In the genomic region with DNA sequence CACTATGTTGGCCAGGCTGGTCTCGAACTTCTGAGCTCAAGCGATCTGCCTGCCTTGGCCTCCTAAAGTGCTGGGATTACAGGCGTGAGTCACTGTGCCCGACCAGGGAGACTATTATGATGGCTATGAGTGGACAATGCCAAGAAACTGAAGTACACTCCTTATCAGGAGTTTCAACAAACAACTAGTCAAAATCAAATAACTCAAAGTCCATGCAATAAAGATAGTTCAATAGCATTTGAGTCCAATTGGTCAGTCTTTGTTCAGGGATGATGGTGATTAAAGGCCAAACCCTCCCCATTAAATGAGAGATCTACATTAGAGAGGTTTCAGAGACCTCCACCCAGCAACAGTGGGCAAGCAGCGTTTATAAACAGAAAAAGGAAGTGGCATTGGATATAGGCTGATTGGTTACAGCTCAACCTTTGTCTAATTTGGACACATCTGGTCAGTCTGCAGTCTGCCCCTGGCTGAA, we compare ENCODE assay signal across 17 cellular contexts. TPM values are rescaled to one million over a fixed set of nuclear protein-coding genes. Genes with fewer than 3 reads are reported as not detected.
DNase-seq lines count a peak whose midpoint lies in the region; ATAC-seq, FAIRE-seq and TF ChIP-seq lines count a peak whose summit lies in the region.
"Had no signal": no experiment of that assay in that cellular context is flagged by ENCODE, and none has a peak within 500 bp of the region (broad histone marks: within the 10 kb centered on the region; RNA-seq: fewer than 3 reads in every experiment).

No MANE protein-coding gene starts in this region.

- H3K4me2 ChIP-seq in GM12878 (ENCODE audit: control insufficient read depth, insufficient read depth), result no peak overlapping the region
- no peak overlapping the region; the same call in 1 of the 2 replicates for H3K4me2 ChIP-seq in HepG2 (ENCODE audit: low read depth, low read length)

- DNase-seq in HuH-7 (ENCODE audit: low spot score) (peak; percentile 65), GM12878 (ENCODE audit: low read depth, low spot score) (no peak), HepG2 (ENCODE audit: low spot score) (peak; percentile 80), small intestine (peak; percentile 97), T-helper 17 cell (no peak), NCI-H226 (no peak), tibial artery (no peak), putamen (ENCODE audit: low spot score) (no peak)
- DNase-seq: C1 segment of cervical spinal cord, H7, NCI-H1048, NCI-H1694, NCI-H2107, NCI-H748 treated with DMSO at 0.1 percent for 48 hours, SIG-M5 had no signal

- RAD21 ChIA-PET in GM12878 (lab: Charles Lee; ENCODE audit: unreplicated experiment), result no interaction called here

- TF ChIP-seq POLR2A in GM12878 (IDR thresholded peaks at IDR 0.05; ENCODE audit: low read depth, low read length) (no peak), HepG2 (IDR thresholded peaks at IDR 0.05; ENCODE audit: insufficient read depth in 1 of 2, low read depth in 2 of 2, low read length in 2 of 2) (no peak)

- TF ChIP-seq CTCF in GM12878 (IDR thresholded peaks at IDR 0.05 in 2 of 3, conservative IDR thresholded peaks at IDR 0.05 in 1 of 3; ENCODE audit: control insufficient read depth in 2 of 3, extremely low read depth in 1 of 3, insufficient read depth in 1 of 3, low read depth in 3 of 3, low read length in 3 of 3) (no peak), HepG2 (CRISPR knock-in tag; IDR thresholded peaks at IDR 0.05) (no peak), tibial artery (IDR thresholded peaks at IDR 0.05) (no peak)

- H3K27ac ChIP-seq in GM12878 (ENCODE audit: control insufficient read depth, insufficient read depth), result no peak overlapping the region
- no peak overlapping the region for H3K27ac ChIP-seq in HepG2 (ENCODE audit: extremely low read length, insufficient read depth, low read length)
- peak overlapping the region; percentile 17 to 62 for H3K27ac ChIP-seq in small intestine (ENCODE audit: low read depth in 1 of 2, low read length in 1 of 2)
- no peak overlapping the region for H3K27ac ChIP-seq in tibial artery

- no peak overlapping the region for H2AFZ ChIP-seq in GM12878 (ENCODE audit: control insufficient read depth, low read depth, low read length)
- no peak overlapping the region for H2AFZ ChIP-seq in HepG2 (ENCODE audit: low read length)

- no peak for TF ChIP-seq RAD21 in GM12878 (IDR thresholded peaks at IDR 0.05; ENCODE audit: insufficient read depth, low read depth, low read length)
- no peak for TF ChIP-seq RAD21 in HepG2 (CRISPR knock-in tag; IDR thresholded peaks at IDR 0.05)

- no peaks in the 10 kb centered on the region for H3K4me1 Mint-ChIP-seq in T-helper 17 cell

- 72% methylated on average over 5 of the region's 5 CpGs for WGBS in GM12878 (ENCODE audit: insufficient coverage, insufficient replicate concordance, low lambda C conversion rate, missing lambda C conversion rate)
- 0% methylated on average over 5 of the region's 5 CpGs for WGBS in HepG2 (ENCODE audit: low lambda C conversion rate)
- 10 to 59% (median 37%) methylated on average over 5 of the region's 5 CpGs for WGBS in small intestine, 3 donors

- no peaks in the 10 kb centered on the region for H3K36me3 ChIP-seq in GM12878 (ENCODE audit: control insufficient read depth in 2 of 2, insufficient read depth in 2 of 2, low read length in 1 of 2)
- no peaks in the 10 kb centered on the region for H3K36me3 ChIP-seq in HepG2 (replicated peaks in 1 of 2; ENCODE audit: control insufficient read depth in 1 of 2, insufficient read depth in 2 of 2, low read length in 2 of 2)
- H3K36me3 ChIP-seq in small intestine (ENCODE audit: control insufficient read depth in 2 of 2, insufficient read depth in 2 of 2, low read length in 2 of 2), result peaks cover 5 to 42% of the 10 kb centered on the region in 2 donors
- H3K36me3 ChIP-seq in tibial artery, result no peaks in the 10 kb centered on the region

- FAIRE-seq in GM12878 (lab: Jason Lieb, UNC) (peak; percentile 62), HepG2 (lab: Jason Lieb, UNC) (peak; percentile 56), small intestine (lab: Jason Lieb, UNC) (no peak)
- FAIRE-seq: A204.1 had no signal

- no peaks in the 10 kb centered on the region for H3K79me2 ChIP-seq in GM12878 (ENCODE audit: control insufficient read depth, insufficient read depth, low read length)
- H3K79me2 ChIP-seq in HepG2 (ENCODE audit: insufficient read depth, low read length), result no peaks in the 10 kb centered on the region

- BruUV-seq in GM12878 (replicated peaks; lab: Mats Ljungman, UMichigan) (no TSS peak), HepG2 (replicated peaks; lab: Mats Ljungman, UMichigan) (no TSS peak)

- H3K9me3 ChIP-seq in GM12878 (replicated peaks; ENCODE audit: control insufficient read depth, insufficient read depth, low read length) (no peaks in the 10 kb centered on the region), HepG2 (ENCODE audit: low read length) (no peaks in the 10 kb centered on the region), small intestine (ENCODE audit: control insufficient read depth, low read depth) (no peaks in the 10 kb centered on the region), T-helper 17 cell (ENCODE audit: control insufficient read depth, low read length, poor library complexity, severe bottlenecking) (no peaks in the 10 kb centered on the region), tibial artery (no peaks in the 10 kb centered on the region)

- in situ Hi-C loops in GM12878 (cut with MboI), result no loop called here
- in situ Hi-C loops in HepG2 (cut with HindIII; ENCODE audit: extremely low pct_ligation_motif_present, low pct_unique_long_range_greater_than_20kb), result no loop called here

- SMC1A ChIA-PET in GM12878 (lab: Charles Lee; ENCODE audit: uncharacterized antibody, unreplicated experiment), result no interaction called here

- peaks cover 5% of the 10 kb centered on the region for H3K27me3 Mint-ChIP-seq in T-helper 17 cell
- H3K27me3 Mint-ChIP-seq: IgD-negative memory B cell had no signal

- no peaks in the 10 kb centered on the region for H4K20me1 ChIP-seq in GM12878 (ENCODE audit: control insufficient read depth, insufficient read depth)
- H4K20me1 ChIP-seq in HepG2 (ENCODE audit: insufficient read depth, low read length), result no peaks in the 10 kb centered on the region

- no peak for TF ChIP-seq EP300 in GM12878 (IDR thresholded peaks at IDR 0.05; ENCODE audit: borderline replicate concordance in 1 of 2, control insufficient read depth in 1 of 2, low read depth in 2 of 2, low read length in 2 of 2)
- TF ChIP-seq EP300 in HepG2 (IDR thresholded peaks at IDR 0.05; ENCODE audit: low read depth in 2 of 2, low read length in 2 of 2), result no peak
- no peak for TF ChIP-seq EP300 in HepG2 (CRISPR knock-in tag; IDR thresholded peaks at IDR 0.05; ENCODE audit: borderline replicate concordance)

- H3K4me1 ChIP-seq in GM12878 (ENCODE audit: control insufficient read depth, insufficient read depth, low read length) (no peaks in the 10 kb centered on the region), HepG2 (ENCODE audit: insufficient read depth, low read length) (peaks cover 18% of the 10 kb centered on the region), small intestine (ENCODE audit: control insufficient read depth in 2 of 2, insufficient read depth in 1 of 2, low read depth in 1 of 2, low read length in 1 of 2) (no peaks in the 10 kb centered on the region), tibial artery (no peaks in the 10 kb centered on the region)

- POLR2A ChIA-PET in GM12878 (lab: Charles Lee), result no interaction called here
- POLR2A ChIA-PET in HepG2 (lab: Yijun Ruan, JAX), result interaction anchor here (2.0 kb wide), 1 partner anchor 11 kb away, joined by 8 read pairs; no protein-coding TSS in a partner anchor

- H3K9ac ChIP-seq in GM12878 (ENCODE audit: control insufficient read depth, insufficient read depth, low read length) (no peak overlapping the region), HepG2 (ENCODE audit: insufficient read depth, low read depth, low read length) (no peak overlapping the region)

- no peak overlapping the region for H3K27ac Mint-ChIP-seq in T-helper 17 cell
- H3K27ac Mint-ChIP-seq: IgD-negative memory B cell had no signal

- H3K4me3 ChIP-seq in GM12878, result no peak overlapping the region
- H3K4me3 ChIP-seq in HepG2 (replicated peaks in 1 of 3; ENCODE audit: insufficient read depth in 1 of 3, low read depth in 2 of 3, low read length in 3 of 3), result no peak overlapping the region
- no peak overlapping the region for H3K4me3 ChIP-seq in small intestine (ENCODE audit: low read depth in 1 of 2, low read length in 2 of 2)
- no peak overlapping the region for H3K4me3 ChIP-seq in tibial artery

- H3K4me3 Mint-ChIP-seq in T-helper 17 cell, result no peak overlapping the region
- H3K4me3 Mint-ChIP-seq: IgD-negative memory B cell had no signal

- intact Hi-C loops in GM12878 (cut with micrococcal nuclease; ENCODE audit: unreplicated experiment) (no loop called here), HepG2 (cut with micrococcal nuclease; ENCODE audit: unreplicated experiment) (no loop called here), tibial artery (cut with DNase I; ENCODE audit: low total_unique reads) (no loop called here)

- CTCF ChIA-PET in GM12878 (lab: Yijun Ruan, JAX), result interaction anchor here (1.1 kb wide), 1 partner anchor 11 kb away, joined by 6 read pairs; no protein-coding TSS in a partner anchor
- CTCF ChIA-PET in HepG2 (lab: Yijun Ruan, JAX; ENCODE audit: low intra/inter-chr PET ratio, low total read pairs), result no interaction called here

- ATAC-seq in GM12878, result peak; percentile 52
- peak; percentile 74 for ATAC-seq in HepG2
- ATAC-seq in T-helper 17 cell, result no peak

- H3K27me3 ChIP-seq in GM12878 (replicated peaks in 1 of 2; ENCODE audit: control insufficient read depth in 2 of 2, insufficient read depth in 2 of 2, low read length in 1 of 2) (no peaks in the 10 kb centered on the region), HepG2 (ENCODE audit: control insufficient read depth in 1 of 2, insufficient read depth in 2 of 2, low read length in 2 of 2) (peaks cover 0 to 1% of the 10 kb centered on the region in 2 experiments; a peak in 1 of 5 replicates), small intestine (ENCODE audit: control insufficient read depth in 2 of 2, insufficient read depth in 2 of 2, low read length in 2 of 2) (no peaks in the 10 kb centered on the region), tibial artery (no peaks in the 10 kb centered on the region)

- H3K36me3 Mint-ChIP-seq in T-helper 17 cell (ENCODE audit: low read depth), result no peaks in the 10 kb centered on the region
- H3K36me3 Mint-ChIP-seq: IgD-negative memory B cell had no signal

RNA-seq across cellular contexts. Expression of a gene that starts 8.0 kb away (rescaled TPM):
- total RNA-seq in GM12878 (2013; cell fraction: nucleolus; rRNA removed), result 0.29 and 0.44 TPM in 2 replicates
- total RNA-seq in GM12878 (2014; rRNA removed), result 0.23 TPM in 1 of 2 replicates, not detected in the other
- total RNA-seq in GM12878 (2014; rRNA removed; fragmentation: Illumina TruSeq; extraction: Trizol), result 0.04 TPM in 1 of 2 replicates, not detected in the other
- total RNA-seq in GM12878 (2021), result 0.19 TPM in 1 of 2 replicates, not detected in the other
- not detected for polyA plus RNA-seq in GM12878 (2011; ENCODE audit: low read depth)
- not detected in 2 replicates for polyA plus RNA-seq in GM12878 (2011; rRNA removed)
- polyA plus RNA-seq in GM12878 (2011; cell fraction: cytosol; rRNA removed), result 0.03 TPM in 1 of 2 replicates, not detected in the other
- 0.13 and 0.16 TPM in 2 replicates for polyA plus RNA-seq in GM12878 (2011; cell fraction: nucleus; rRNA removed)
- 0.07 and 0.08 TPM in 2 replicates for polyA plus RNA-seq in GM12878 (2012)
- not detected in 2 replicates for polyA plus RNA-seq in GM12878 (2014; fragmentation: Illumina TruSeq; extraction: Trizol)
- not detected for polyA plus RNA-seq in GM12878 (2014; fragmentation: Nextera tagmentation; extraction: Ambion mirVana)
- 0.05 and 0.08 TPM in 2 replicates for polyA plus RNA-seq in GM12878 (2014; rRNA removed)
- polyA plus RNA-seq in GM12878 (2016; fragmentation: Nextera tagmentation; extraction: Ambion mirVana), result under 1 TPM in 1 of 2 experiments, not detected in 1; 0.43 TPM
- not detected in 2 replicates for polyA minus RNA-seq in GM12878 (2011; rRNA and poly(A)+ RNA removed)
- not detected in 2 replicates for polyA minus RNA-seq in GM12878 (2011; cell fraction: cytosol; rRNA and poly(A)+ RNA removed)
- polyA minus RNA-seq in GM12878 (2011; cell fraction: nucleus; rRNA and poly(A)+ RNA removed), result 0.19 TPM in 1 of 2 replicates, not detected in the other
- not detected in 2 replicates for total RNA-seq in HepG2 (2016; rRNA removed; fragmentation: Illumina TruSeq; extraction: Trizol)
- total RNA-seq in HepG2 (2016; cell fraction: cytosol; rRNA removed; fragmentation: Illumina TruSeq; extraction: Trizol; ENCODE audit: low read depth), result not detected in 2 replicates
- total RNA-seq in HepG2 (2016; cell fraction: insoluble cytoplasmic fraction; rRNA removed; fragmentation: Illumina TruSeq; extraction: Trizol), result not detected in 2 replicates
- total RNA-seq in HepG2 (2016; cell fraction: membrane; rRNA removed; fragmentation: Illumina TruSeq; extraction: Trizol), result not detected in 2 replicates
- not detected in 2 replicates for total RNA-seq in HepG2 (2016; cell fraction: nucleus; rRNA removed; fragmentation: Illumina TruSeq; extraction: Trizol)
- polyA plus RNA-seq in HepG2 (2011; rRNA removed), result 0.05 TPM in 1 of 2 replicates, not detected in the other
- not detected in 2 replicates for polyA plus RNA-seq in HepG2 (2011; cell fraction: cytosol; rRNA removed)
- polyA plus RNA-seq in HepG2 (2011; cell fraction: nucleus; rRNA removed), result 0.05 TPM in 1 of 2 replicates, not detected in the other
- polyA plus RNA-seq in HepG2 (2012), result not detected in 2 replicates
- polyA plus RNA-seq in HepG2 (2016; cell fraction: cytosol; fragmentation: Illumina TruSeq; extraction: Trizol; ENCODE audit: low read depth), result not detected in 2 replicates
- not detected in 2 replicates for polyA plus RNA-seq in HepG2 (2016; cell fraction: insoluble cytoplasmic fraction; fragmentation: Illumina TruSeq; extraction: Trizol; ENCODE audit: low read depth)
- not detected in 2 replicates for polyA plus RNA-seq in HepG2 (2016; cell fraction: membrane; fragmentation: Illumina TruSeq; extraction: Trizol; ENCODE audit: low read depth)
- polyA plus RNA-seq in HepG2 (2016; cell fraction: nucleus; fragmentation: Illumina TruSeq; extraction: Trizol; ENCODE audit: insufficient read depth, low read depth), result 0.57 and 1.3 TPM in 2 replicates
- 0.30 TPM in 1 of 2 replicates, not detected in the other for polyA minus RNA-seq in HepG2 (2011; rRNA and poly(A)+ RNA removed; ENCODE audit: low replicate concordance)
- polyA minus RNA-seq in HepG2 (2011; cell fraction: cytosol; rRNA and poly(A)+ RNA removed), result not detected in 2 replicates
- polyA minus RNA-seq in HepG2 (2011; cell fraction: nucleus; rRNA and poly(A)+ RNA removed), result not detected in 2 replicates
- polyA plus RNA-seq in small intestine, result 10 to 100 TPM; 25.7 to 37.7 (median 29.3) TPM
- total RNA-seq in T-helper 17 cell, result under 1 TPM in 1 of 2 donors, not detected in 1; 0.16 TPM
- polyA plus RNA-seq: IgD-negative memory B cell had no signal

RNA-seq across cellular contexts. Expression of a gene that starts 28.2 kb away (rescaled TPM):
- total RNA-seq in GM12878 (2013; cell fraction: nucleolus; rRNA removed), result 26.3 and 27.2 TPM in 2 replicates
- total RNA-seq in GM12878 (2014; rRNA removed) (5.9 and 7.4 TPM in 2 replicates), GM12878 (2014; rRNA removed; fragmentation: Illumina TruSeq; extraction: Trizol) (4.3 TPM in 2 replicates), GM12878 (2021) (5.6 and 5.9 TPM in 2 replicates), HepG2 (2016; rRNA removed; fragmentation: Illumina TruSeq; extraction: Trizol) (2.3 and 3.5 TPM in 2 replicates), T-helper 17 cell (1 to 10 TPM; 5.3 to 7.5 TPM)
- polyA plus RNA-seq in GM12878 (2011; ENCODE audit: low read depth), result 3.7 TPM
- polyA plus RNA-seq in GM12878 (2011; rRNA removed) (4.4 and 5.4 TPM in 2 replicates), GM12878 (2014; fragmentation: Illumina TruSeq; extraction: Trizol) (5.3 and 6.9 TPM in 2 replicates), GM12878 (2014; fragmentation: Nextera tagmentation; extraction: Ambion mirVana) (1 to 10 TPM; 1.2 TPM), GM12878 (2014; rRNA removed) (5.2 and 9.1 TPM in 2 replicates), GM12878 (2016; fragmentation: Nextera tagmentation; extraction: Ambion mirVana) (1 to 10 TPM; 6.4 to 6.5 TPM), HepG2 (2011; rRNA removed) (7.4 TPM in 2 replicates), small intestine (1 to 10 TPM; 1.4 to 5.4 (median 2.2) TPM)
- polyA plus RNA-seq in GM12878 (2011; cell fraction: cytosol; rRNA removed), result 10.1 and 14.2 TPM in 2 replicates
- polyA plus RNA-seq in GM12878 (2011; cell fraction: nucleus; rRNA removed), result 8.9 and 10.1 TPM in 2 replicates
- 4.5 and 5.1 TPM in 2 replicates for polyA plus RNA-seq in GM12878 (2012)
- polyA minus RNA-seq in GM12878 (2011; rRNA and poly(A)+ RNA removed), result 9.6 and 21.1 TPM in 2 replicates
- polyA minus RNA-seq in GM12878 (2011; cell fraction: cytosol; rRNA and poly(A)+ RNA removed), result 2.7 and 5.7 TPM in 2 replicates
- 4.1 and 5.0 TPM in 2 replicates for polyA minus RNA-seq in GM12878 (2011; cell fraction: nucleus; rRNA and poly(A)+ RNA removed)
- 0.40 and 0.62 TPM in 2 replicates for total RNA-seq in HepG2 (2016; cell fraction: cytosol; rRNA removed; fragmentation: Illumina TruSeq; extraction: Trizol; ENCODE audit: low read depth)
- 1.3 and 3.4 TPM in 2 replicates for total RNA-seq in HepG2 (2016; cell fraction: insoluble cytoplasmic fraction; rRNA removed; fragmentation: Illumina TruSeq; extraction: Trizol)
- 1.2 and 1.5 TPM in 2 replicates for total RNA-seq in HepG2 (2016; cell fraction: membrane; rRNA removed; fragmentation: Illumina TruSeq; extraction: Trizol)
- total RNA-seq in HepG2 (2016; cell fraction: nucleus; rRNA removed; fragmentation: Illumina TruSeq; extraction: Trizol), result 4.1 and 6.2 TPM in 2 replicates
- 11.5 and 13.9 TPM in 2 replicates for polyA plus RNA-seq in HepG2 (2011; cell fraction: cytosol; rRNA removed)
- polyA plus RNA-seq in HepG2 (2011; cell fraction: nucleus; rRNA removed), result 4.4 and 5.8 TPM in 2 replicates
- polyA plus RNA-seq in HepG2 (2012), result 2.3 and 2.7 TPM in 2 replicates
- polyA plus RNA-seq in HepG2 (2016; cell fraction: cytosol; fragmentation: Illumina TruSeq; extraction: Trizol; ENCODE audit: low read depth), result 0.32 TPM in 2 replicates
- 1.7 and 2.3 TPM in 2 replicates for polyA plus RNA-seq in HepG2 (2016; cell fraction: insoluble cytoplasmic fraction; fragmentation: Illumina TruSeq; extraction: Trizol; ENCODE audit: low read depth)
- polyA plus RNA-seq in HepG2 (2016; cell fraction: membrane; fragmentation: Illumina TruSeq; extraction: Trizol; ENCODE audit: low read depth), result 1.2 and 1.3 TPM in 2 replicates
- 8.3 and 8.5 TPM in 2 replicates for polyA plus RNA-seq in HepG2 (2016; cell fraction: nucleus; fragmentation: Illumina TruSeq; extraction: Trizol; ENCODE audit: insufficient read depth, low read depth)
- polyA minus RNA-seq in HepG2 (2011; rRNA and poly(A)+ RNA removed; ENCODE audit: low replicate concordance), result 19.5 and 53.3 TPM in 2 replicates
- polyA minus RNA-seq in HepG2 (2011; cell fraction: cytosol; rRNA and poly(A)+ RNA removed), result 5.1 and 7.1 TPM in 2 replicates
- polyA minus RNA-seq in HepG2 (2011; cell fraction: nucleus; rRNA and poly(A)+ RNA removed), result 2.4 and 2.6 TPM in 2 replicates

RNA-seq across cellular contexts. Expression of a gene that starts 32.6 kb away (rescaled TPM):
- 1.9 and 3.4 TPM in 2 replicates for total RNA-seq in GM12878 (2013; cell fraction: nucleolus; rRNA removed)
- 1.1 and 2.5 TPM in 2 replicates for total RNA-seq in GM12878 (2014; rRNA removed)
- 0.64 and 0.67 TPM in 2 replicates for total RNA-seq in GM12878 (2014; rRNA removed; fragmentation: Illumina TruSeq; extraction: Trizol)
- total RNA-seq in GM12878 (2021), result 1.9 and 2.5 TPM in 2 replicates
- 0.52 TPM for polyA plus RNA-seq in GM12878 (2011; ENCODE audit: low read depth)
- polyA plus RNA-seq in GM12878 (2011; rRNA removed), result 0.20 and 0.29 TPM in 2 replicates
- 0.25 and 0.43 TPM in 2 replicates for polyA plus RNA-seq in GM12878 (2011; cell fraction: cytosol; rRNA removed)
- polyA plus RNA-seq in GM12878 (2011; cell fraction: nucleus; rRNA removed), result 0.45 and 0.51 TPM in 2 replicates
- polyA plus RNA-seq in GM12878 (2012), result 0.66 and 0.94 TPM in 2 replicates
- 0.48 and 0.57 TPM in 2 replicates for polyA plus RNA-seq in GM12878 (2014; fragmentation: Illumina TruSeq; extraction: Trizol)
- under 1 TPM; 0.14 to 0.18 TPM for polyA plus RNA-seq in GM12878 (2014; fragmentation: Nextera tagmentation; extraction: Ambion mirVana)
- 1.3 and 1.6 TPM in 2 replicates for polyA plus RNA-seq in GM12878 (2014; rRNA removed)
- polyA plus RNA-seq in GM12878 (2016; fragmentation: Nextera tagmentation; extraction: Ambion mirVana), result under 1 TPM; 0.28 to 0.46 TPM
- 0.57 and 0.66 TPM in 2 replicates for polyA minus RNA-seq in GM12878 (2011; rRNA and poly(A)+ RNA removed)
- 0.10 and 0.40 TPM in 2 replicates for polyA minus RNA-seq in GM12878 (2011; cell fraction: cytosol; rRNA and poly(A)+ RNA removed)
- polyA minus RNA-seq in GM12878 (2011; cell fraction: nucleus; rRNA and poly(A)+ RNA removed), result 0.24 and 0.48 TPM in 2 replicates
- total RNA-seq in HepG2 (2016; rRNA removed; fragmentation: Illumina TruSeq; extraction: Trizol), result 0.32 and 0.91 TPM in 2 replicates
- total RNA-seq in HepG2 (2016; cell fraction: cytosol; rRNA removed; fragmentation: Illumina TruSeq; extraction: Trizol; ENCODE audit: low read depth), result 0.09 and 0.20 TPM in 2 replicates
- total RNA-seq in HepG2 (2016; cell fraction: insoluble cytoplasmic fraction; rRNA removed; fragmentation: Illumina TruSeq; extraction: Trizol), result 0.61 and 1.1 TPM in 2 replicates
- 0.28 and 0.38 TPM in 2 replicates for total RNA-seq in HepG2 (2016; cell fraction: membrane; rRNA removed; fragmentation: Illumina TruSeq; extraction: Trizol)
- total RNA-seq in HepG2 (2016; cell fraction: nucleus; rRNA removed; fragmentation: Illumina TruSeq; extraction: Trizol), result 0.71 and 1.1 TPM in 2 replicates
- 0.18 and 0.25 TPM in 2 replicates for polyA plus RNA-seq in HepG2 (2011; rRNA removed)
- 0.10 and 0.28 TPM in 2 replicates for polyA plus RNA-seq in HepG2 (2011; cell fraction: cytosol; rRNA removed)
- polyA plus RNA-seq in HepG2 (2011; cell fraction: nucleus; rRNA removed), result 0.83 and 1.0 TPM in 2 replicates
- 0.11 and 0.16 TPM in 2 replicates for polyA plus RNA-seq in HepG2 (2012)
- 0.14 and 0.16 TPM in 2 replicates for polyA plus RNA-seq in HepG2 (2016; cell fraction: cytosol; fragmentation: Illumina TruSeq; extraction: Trizol; ENCODE audit: low read depth)
- polyA plus RNA-seq in HepG2 (2016; cell fraction: insoluble cytoplasmic fraction; fragmentation: Illumina TruSeq; extraction: Trizol; ENCODE audit: low read depth), result 0.24 and 0.36 TPM in 2 replicates
- 0.13 and 0.16 TPM in 2 replicates for polyA plus RNA-seq in HepG2 (2016; cell fraction: membrane; fragmentation: Illumina TruSeq; extraction: Trizol; ENCODE audit: low read depth)
- polyA plus RNA-seq in HepG2 (2016; cell fraction: nucleus; fragmentation: Illumina TruSeq; extraction: Trizol; ENCODE audit: insufficient read depth, low read depth), result 1.00 and 1.2 TPM in 2 replicates
- 0.58 and 2.4 TPM in 2 replicates for polyA minus RNA-seq in HepG2 (2011; rRNA and poly(A)+ RNA removed; ENCODE audit: low replicate concordance)
- 0.40 and 0.62 TPM in 2 replicates for polyA minus RNA-seq in HepG2 (2011; cell fraction: cytosol; rRNA and poly(A)+ RNA removed)
- 0.13 and 0.50 TPM in 2 replicates for polyA minus RNA-seq in HepG2 (2011; cell fraction: nucleus; rRNA and poly(A)+ RNA removed)
- polyA plus RNA-seq in small intestine, result 10 to 100 TPM in 1 of 3 donors, 1 to 10 TPM in 2; 2.6 to 10.1 (median 7.3) TPM
- total RNA-seq in T-helper 17 cell, result not detected

RNA-seq across cellular contexts. Expression of a gene that starts 38.3 kb away (rescaled TPM):
- total RNA-seq in GM12878 (2013; cell fraction: nucleolus; rRNA removed), result 68.6 and 74.4 TPM in 2 replicates
- total RNA-seq in GM12878 (2014; rRNA removed) (61.9 and 69.8 TPM in 2 replicates), GM12878 (2014; rRNA removed; fragmentation: Illumina TruSeq; extraction: Trizol) (69.9 and 70.7 TPM in 2 replicates), GM12878 (2021) (102 and 106 TPM in 2 replicates), HepG2 (2016; rRNA removed; fragmentation: Illumina TruSeq; extraction: Trizol) (76.4 and 82.4 TPM in 2 replicates), T-helper 17 cell (10 to 100 TPM; 76.5 to 79.5 TPM)
- 71.7 TPM for polyA plus RNA-seq in GM12878 (2011; ENCODE audit: low read depth)
- polyA plus RNA-seq in GM12878 (2011; rRNA removed) (119 and 151 TPM in 2 replicates), GM12878 (2014; fragmentation: Illumina TruSeq; extraction: Trizol) (108 and 137 TPM in 2 replicates), GM12878 (2014; fragmentation: Nextera tagmentation; extraction: Ambion mirVana) (100 to 1,000 TPM; 358 to 359 TPM), GM12878 (2014; rRNA removed) (122 and 137 TPM in 2 replicates), GM12878 (2016; fragmentation: Nextera tagmentation; extraction: Ambion mirVana) (100 to 1,000 TPM; 260 to 266 TPM), HepG2 (2011; rRNA removed) (68.4 and 83.0 TPM in 2 replicates), small intestine (100 to 1,000 TPM; 130 to 182 (median 150) TPM)
- polyA plus RNA-seq in GM12878 (2011; cell fraction: cytosol; rRNA removed), result 58.7 and 78.4 TPM in 2 replicates
- 65.7 and 69.1 TPM in 2 replicates for polyA plus RNA-seq in GM12878 (2011; cell fraction: nucleus; rRNA removed)
- 123 and 162 TPM in 2 replicates for polyA plus RNA-seq in GM12878 (2012)
- polyA minus RNA-seq in GM12878 (2011; rRNA and poly(A)+ RNA removed), result 30.8 and 41.5 TPM in 2 replicates
- polyA minus RNA-seq in GM12878 (2011; cell fraction: cytosol; rRNA and poly(A)+ RNA removed), result 11.5 and 15.1 TPM in 2 replicates
- polyA minus RNA-seq in GM12878 (2011; cell fraction: nucleus; rRNA and poly(A)+ RNA removed), result 16.2 and 21.0 TPM in 2 replicates
- total RNA-seq in HepG2 (2016; cell fraction: cytosol; rRNA removed; fragmentation: Illumina TruSeq; extraction: Trizol; ENCODE audit: low read depth), result 25.3 and 25.9 TPM in 2 replicates
- total RNA-seq in HepG2 (2016; cell fraction: insoluble cytoplasmic fraction; rRNA removed; fragmentation: Illumina TruSeq; extraction: Trizol), result 72.8 and 81.6 TPM in 2 replicates
- 40.7 and 44.8 TPM in 2 replicates for total RNA-seq in HepG2 (2016; cell fraction: membrane; rRNA removed; fragmentation: Illumina TruSeq; extraction: Trizol)
- 37.2 and 37.9 TPM in 2 replicates for total RNA-seq in HepG2 (2016; cell fraction: nucleus; rRNA removed; fragmentation: Illumina TruSeq; extraction: Trizol)
- polyA plus RNA-seq in HepG2 (2011; cell fraction: cytosol; rRNA removed), result 91.5 and 99.2 TPM in 2 replicates
- 31.2 and 42.4 TPM in 2 replicates for polyA plus RNA-seq in HepG2 (2011; cell fraction: nucleus; rRNA removed)
- polyA plus RNA-seq in HepG2 (2012), result 103 and 127 TPM in 2 replicates
- 30.1 and 37.1 TPM in 2 replicates for polyA plus RNA-seq in HepG2 (2016; cell fraction: cytosol; fragmentation: Illumina TruSeq; extraction: Trizol; ENCODE audit: low read depth)
- 109 and 111 TPM in 2 replicates for polyA plus RNA-seq in HepG2 (2016; cell fraction: insoluble cytoplasmic fraction; fragmentation: Illumina TruSeq; extraction: Trizol; ENCODE audit: low read depth)
- 35.7 and 43.9 TPM in 2 replicates for polyA plus RNA-seq in HepG2 (2016; cell fraction: membrane; fragmentation: Illumina TruSeq; extraction: Trizol; ENCODE audit: low read depth)
- polyA plus RNA-seq in HepG2 (2016; cell fraction: nucleus; fragmentation: Illumina TruSeq; extraction: Trizol; ENCODE audit: insufficient read depth, low read depth), result 65.5 and 77.4 TPM in 2 replicates
- polyA minus RNA-seq in HepG2 (2011; rRNA and poly(A)+ RNA removed; ENCODE audit: low replicate concordance), result 12.0 and 14.3 TPM in 2 replicates
- polyA minus RNA-seq in HepG2 (2011; cell fraction: cytosol; rRNA and poly(A)+ RNA removed), result 26.7 and 35.4 TPM in 2 replicates
- 20.6 and 27.5 TPM in 2 replicates for polyA minus RNA-seq in HepG2 (2011; cell fraction: nucleus; rRNA and poly(A)+ RNA removed)

Comparison
In these comparisons a context has a peak if more than half of its experiments do, and no peak if none do; other contexts are left out.
1. DNase-seq: peak in HuH-7 (single experiment), HepG2 (single experiment) and small intestine (single experiment); none in GM12878 (single experiment), T-helper 17 cell (0 of 3), NCI-H226 (single experiment), tibial artery (0 of 2) and putamen (single experiment).
2. H3K27ac ChIP-seq: peak in small intestine (2 of 2); none in GM12878 (single experiment), HepG2 (single experiment) and tibial artery (0 of 2).